Comparison of ENCODE assay signal across 8 cellular contexts in the genomic region with DNA sequence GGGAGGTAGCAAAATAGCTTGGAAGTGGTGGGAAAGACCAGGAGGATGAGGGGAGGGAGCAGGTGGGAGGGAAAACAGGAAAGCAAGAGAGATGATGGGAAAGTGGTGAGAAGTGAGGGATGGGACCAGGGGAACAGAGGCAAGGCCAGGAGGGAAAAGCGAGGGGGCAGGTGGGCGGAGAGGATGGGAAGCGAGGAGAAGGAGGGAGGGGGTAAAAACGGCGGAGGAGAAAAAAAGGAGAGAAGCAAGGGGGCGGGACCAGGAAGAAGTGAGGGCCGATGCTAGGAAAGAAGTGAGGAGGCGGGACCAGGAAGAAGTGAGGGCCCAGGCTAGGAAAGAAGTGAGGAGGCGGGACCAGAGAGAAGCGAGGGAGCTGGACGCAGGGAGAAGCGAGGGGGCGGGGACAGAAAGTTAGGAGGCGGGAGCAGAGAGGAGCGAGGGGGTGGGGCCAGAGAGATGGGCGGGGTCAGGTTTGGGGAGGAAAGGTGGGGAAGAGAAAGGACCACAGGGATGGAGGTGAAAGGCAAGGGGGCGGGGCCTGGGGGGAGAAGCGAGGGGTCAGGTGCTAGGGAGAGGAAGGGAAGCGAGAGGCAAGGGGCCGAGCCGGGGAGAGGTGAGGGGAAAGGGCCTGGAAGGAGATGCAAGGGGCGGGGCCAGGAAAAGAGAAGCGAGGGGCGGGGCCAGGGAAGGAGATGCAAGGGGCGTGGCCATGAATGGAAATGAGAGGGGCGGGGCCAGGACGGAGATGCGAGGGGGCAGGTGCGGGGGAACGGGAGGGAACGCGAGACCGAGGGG. TPM values are rescaled to one million over a fixed set of nuclear protein-coding genes. Genes with fewer than 3 reads are reported as not detected.
DNase-seq lines count a peak whose midpoint lies in the region; ATAC-seq and TF ChIP-seq lines count a peak whose summit lies in the region.

No MANE protein-coding gene starts in this region.

- CTCF ChIA-PET in activated CD4-positive, alpha-beta T cell treated with anti-CD3 and anti-CD28 coated beads, Interleukin-2, amount 10 ng/mL, durations not matched to agents 7 days and 5 days (lab: Charles Lee): interaction anchor here (0.6 kb wide), 1 partner anchor 73 kb away, joined by 3 read pairs; no protein-coding TSS in a partner anchor

- peak overlapping the region; percentile 84 for H3K27ac Mint-ChIP-seq in activated CD4-positive, alpha-beta T cell treated with anti-CD3 and anti-CD28 coated beads, Interleukin-2, amount 10 ng/mL, durations not matched to agents 7 days and 5 days

- peak; percentile 5 for ATAC-seq in HG02623 (IDR thresholded peaks at IDR 0.05; ENCODE audit: unreplicated experiment)
- no peak for ATAC-seq in GM18909 (IDR thresholded peaks at IDR 0.05; ENCODE audit: poor library complexity, unreplicated experiment)

- peak overlapping the region; percentile 100 for H3K4me3 ChIP-seq in coronary artery

- H3K4me3 Mint-ChIP-seq in activated CD4-positive, alpha-beta T cell treated with anti-CD3 and anti-CD28 coated beads, Interleukin-2, amount 10 ng/mL, durations not matched to agents 7 days and 5 days: peak overlapping the region; percentile 79

- peaks cover 6% of the 10 kb centered on the region for H3K36me3 Mint-ChIP-seq in activated CD4-positive, alpha-beta T cell treated with anti-CD3 and anti-CD28 coated beads, Interleukin-2, amount 10 ng/mL, durations not matched to agents 7 days and 5 days (ENCODE audit: low read depth)

- DNase-seq in CMK (ENCODE audit: low read depth) (peak; percentile 78), NCI-H510A treated with DMSO at 0.1 percent for 48 hours (lab: John Stamatoyannopoulos, UW) (peak; percentile 14), coronary artery (ENCODE audit: low spot score) (peak; percentile 95), left kidney (ENCODE audit: low read depth, low spot score) (peak; percentile 96)
- DNase-seq in activated CD4-positive, alpha-beta T cell treated with anti-CD3 and anti-CD28 coated beads, Interleukin-2, amount 10 ng/mL, durations not matched to agents 7 days and 5 days: peak; percentile 91
- DNase-seq in stimulated activated CD4-positive, alpha-beta T cell treated with anti-CD3 and anti-CD28 coated beads, Interleukin-1b, Interleukin-23, amount 100 ng/mL, for 24 hours (ENCODE audit: low read depth in 4 of 4, low spot score in 1 of 4): peak; percentile 72 to 85 (median 79)

- peaks cover under 1% of the 10 kb centered on the region for H3K27me3 Mint-ChIP-seq in activated CD4-positive, alpha-beta T cell treated with anti-CD3 and anti-CD28 coated beads, Interleukin-2, amount 10 ng/mL, durations not matched to agents 7 days and 5 days

- H3K9me3 Mint-ChIP-seq in activated CD4-positive, alpha-beta T cell treated with anti-CD3 and anti-CD28 coated beads, Interleukin-2, amount 10 ng/mL, durations not matched to agents 7 days and 5 days: no peaks in the 10 kb centered on the region

- TF ChIP-seq CTCF in coronary artery (IDR thresholded peaks at IDR 0.05): no peak

- POLR2A ChIA-PET in activated CD4-positive, alpha-beta T cell treated with anti-CD3 and anti-CD28 coated beads, Interleukin-2, amount 10 ng/mL, durations not matched to agents 7 days and 5 days (lab: Charles Lee): no interaction called here

- H3K27ac ChIP-seq in coronary artery: peak overlapping the region; percentile 96 to 100

- H3K4me1 Mint-ChIP-seq in activated CD4-positive, alpha-beta T cell treated with anti-CD3 and anti-CD28 coated beads, Interleukin-2, amount 10 ng/mL, durations not matched to agents 7 days and 5 days: peaks cover 44% of the 10 kb centered on the region

RNA-seq across cellular contexts. Expression of a gene that starts 1.0 kb away (rescaled TPM):
- 10 to 100 TPM; 12.6 to 14.2 TPM for total RNA-seq in activated CD4-positive, alpha-beta T cell treated with anti-CD3 and anti-CD28 coated beads, Interleukin-2, amount 10 ng/mL, durations not matched to agents 7 days and 5 days

Comparison
In these comparisons a context has a peak if more than half of its experiments do, and no peak if none do; other contexts are left out.
1. DNase-seq: peak in every context shown above with its lines; median percentile 96 in left kidney; 95 in coronary artery; 91 in activated CD4-positive, alpha-beta T cell treated with anti-CD3 and anti-CD28 coated beads, Interleukin-2, amount 10 ng/mL, durations not matched to agents 7 days and 5 days; 79 in stimulated activated CD4-positive, alpha-beta T cell treated with anti-CD3 and anti-CD28 coated beads, Interleukin-1b, Interleukin-23, amount 100 ng/mL, for 24 hours; 78 in CMK; 14 in NCI-H510A treated with DMSO at 0.1 percent for 48 hours.